ENCODE assay signal across 17 cellular contexts in the genomic region with DNA sequence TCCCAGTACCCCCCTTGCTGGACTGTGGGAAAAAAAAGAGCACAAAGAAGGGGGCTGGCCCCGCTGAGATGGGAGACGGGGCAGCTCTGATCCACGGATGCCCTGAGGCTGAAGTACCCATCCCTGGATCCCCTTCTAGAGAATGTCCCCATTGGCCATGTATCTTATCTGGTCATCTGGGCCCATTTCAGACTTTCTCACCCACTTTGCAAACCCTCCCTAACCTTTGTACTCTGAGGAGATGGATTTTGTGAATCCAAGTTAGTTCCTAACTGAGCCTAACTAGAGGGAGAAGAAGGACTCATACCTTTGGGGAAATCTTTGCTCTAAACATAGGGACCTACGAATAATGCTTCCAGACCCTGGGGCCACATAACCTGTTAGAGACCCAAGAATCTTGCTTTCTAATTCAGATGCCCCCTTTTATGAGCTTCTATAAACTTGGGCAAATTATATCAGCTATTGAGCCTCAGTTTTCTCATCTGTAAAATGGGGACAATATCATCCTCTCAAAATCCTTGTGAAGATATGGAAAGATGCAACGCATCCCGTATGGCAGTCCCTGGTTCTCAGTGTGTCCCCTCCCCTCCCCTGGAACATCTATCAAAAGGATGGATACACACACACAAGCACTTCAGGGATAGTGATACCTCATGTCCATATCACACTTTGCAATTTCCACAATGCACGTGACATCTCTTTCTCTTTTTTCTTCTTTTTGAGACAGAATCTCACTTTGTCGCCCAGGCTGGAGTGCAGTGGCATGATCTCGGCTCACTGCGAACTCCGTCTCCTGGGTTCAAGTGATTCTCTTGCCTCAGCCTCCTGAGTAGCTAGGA. TPM values are rescaled to one million over a fixed set of nuclear protein-coding genes. Genes with fewer than 3 reads are reported as not detected.
DNase-seq lines count a peak whose midpoint lies in the region; ATAC-seq, FAIRE-seq and TF ChIP-seq lines count a peak whose summit lies in the region.
"Had no signal": no experiment of that assay in that cellular context is flagged by ENCODE, and none has a peak within 500 bp of the region (broad histone marks: within the 10 kb centered on the region; RNA-seq: fewer than 3 reads in every experiment).

No MANE protein-coding gene starts in this region.

- H3K56ac ChIP-seq in H1 (replicated peaks; ENCODE audit: insufficient read length, low read depth, low read length), result no peak overlapping the region

- H3K23ac ChIP-seq in H1 (ENCODE audit: insufficient read length), result no peak overlapping the region

- no peak overlapping the region for H3K4ac ChIP-seq in H1 (replicated peaks; ENCODE audit: insufficient read length, low read depth, low read length)

- no peak overlapping the region for H4K5ac ChIP-seq in H1 (ENCODE audit: insufficient read length, low read depth, low read length)

- H3K79me2 ChIP-seq in HepG2 (ENCODE audit: insufficient read depth, low read length) (no peaks in the 10 kb centered on the region), H1 (ENCODE audit: control insufficient read depth in 1 of 2, insufficient read depth in 2 of 2, low read length in 2 of 2) (no peaks in the 10 kb centered on the region), neural progenitor cell (ENCODE audit: low read depth) (no peaks in the 10 kb centered on the region)

- no peak for FAIRE-seq in HepG2 (lab: Jason Lieb, UNC)
- peak; percentile 13 for FAIRE-seq in H1 (lab: Jason Lieb, UNC)
- FAIRE-seq in GM12892 (lab: Jason Lieb, UNC), result no peak

- peak overlapping the region; percentile 64 for H3K4me3 Mint-ChIP-seq in neural progenitor cell

- peaks cover 3 to 7% of the 10 kb centered on the region in 2 experiments; a peak in 1 of 5 replicates for H3K27me3 ChIP-seq in HepG2 (ENCODE audit: control insufficient read depth in 1 of 2, insufficient read depth in 2 of 2, low read length in 2 of 2)
- no peaks in the 10 kb centered on the region for H3K27me3 ChIP-seq in right lobe of liver
- H3K27me3 ChIP-seq in H1 (replicated peaks in 1 of 4; ENCODE audit: control insufficient read depth in 3 of 4, extremely low read depth in 1 of 4, insufficient read depth in 3 of 4, low read length in 3 of 4), result peaks cover 11 to 69% (median 40%) of the 10 kb centered on the region in 4 experiments
- no peaks in the 10 kb centered on the region for H3K27me3 ChIP-seq in neural progenitor cell
- H3K27me3 ChIP-seq in brain microvascular endothelial cell (replicated peaks), result no peaks in the 10 kb centered on the region
- H3K27me3 ChIP-seq: BLaER1 treated with 17β-estradiol and CSF1 and Interleukin-3, amounts not matched to agents 10 nM and 100 nM had no signal

- no peak overlapping the region for H2BK12ac ChIP-seq in H1 (ENCODE audit: low read depth, low read length)

- no peak for TF ChIP-seq EP300 in HepG2 (IDR thresholded peaks at IDR 0.05; ENCODE audit: low read depth in 2 of 2, low read length in 2 of 2)
- no peak for TF ChIP-seq EP300 in HepG2 (CRISPR knock-in tag; IDR thresholded peaks at IDR 0.05; ENCODE audit: borderline replicate concordance)
- no peak for TF ChIP-seq EP300 in H1 (IDR thresholded peaks at IDR 0.05; ENCODE audit: borderline replicate concordance in 1 of 2, low read depth in 2 of 2, low read length in 2 of 2)

- H2AFZ ChIP-seq in HepG2 (ENCODE audit: low read length), result no peak overlapping the region
- H2AFZ ChIP-seq in H1 (ENCODE audit: low read length), result no peak overlapping the region
- H2AFZ ChIP-seq in neural progenitor cell (replicated peaks), result no peak overlapping the region

- H3K79me1 ChIP-seq in H1 (ENCODE audit: low read depth, low read length), result no peaks in the 10 kb centered on the region

- WGBS in HepG2 (ENCODE audit: low lambda C conversion rate), result 58% methylated on average over 11 of the region's 11 CpGs
- WGBS in right lobe of liver (ENCODE audit: insufficient coverage, low coverage, low lambda C conversion rate, missing lambda C conversion rate), result 49% methylated on average over 7 of the region's 11 CpGs
- 34% methylated on average over 10 of the region's 11 CpGs; no CpG with 5 or more reads in 1 of the 2 experiments for WGBS in H1 (ENCODE audit: extremely low coverage in 1 of 2, insufficient coverage in 1 of 2, insufficient read length in 1 of 2, insufficient replicate concordance in 2 of 2, low coverage in 1 of 2, low lambda C conversion rate in 2 of 2, missing lambda C conversion rate in 1 of 2), 2 experiments

- H3K4me1 ChIP-seq in HepG2 (ENCODE audit: insufficient read depth, low read length), result peaks cover 34% of the 10 kb centered on the region
- H3K4me1 ChIP-seq in right lobe of liver, result no peaks in the 10 kb centered on the region
- peaks cover 21 to 54% (median 44%) of the 10 kb centered on the region in 4 experiments for H3K4me1 ChIP-seq in H1 (replicated peaks in 1 of 4; ENCODE audit: control insufficient read depth in 3 of 4, insufficient read depth in 4 of 4, low read length in 3 of 4)
- H3K4me1 ChIP-seq in neural progenitor cell, result peaks cover 81% of the 10 kb centered on the region

- H3K9me3 Mint-ChIP-seq in neural progenitor cell, result peaks cover 2% of the 10 kb centered on the region

- H3K27ac Mint-ChIP-seq in neural progenitor cell, result peak overlapping the region; percentile 72

- H4K20me1 ChIP-seq in HepG2 (ENCODE audit: insufficient read depth, low read length) (no peaks in the 10 kb centered on the region), H1 (replicated peaks in 1 of 2; ENCODE audit: control insufficient read depth in 1 of 2, insufficient read depth in 2 of 2, low read length in 2 of 2) (no peaks in the 10 kb centered on the region), neural progenitor cell (ENCODE audit: low read depth) (no peaks in the 10 kb centered on the region)
- H4K20me1 ChIP-seq: BLaER1 treated with 17β-estradiol and CSF1 and Interleukin-3, amounts not matched to agents 10 nM and 100 nM had no signal

- H2BK15ac ChIP-seq in H1 (ENCODE audit: low read length), result no peak overlapping the region

- TF ChIP-seq RAD21 in HepG2 (CRISPR knock-in tag; IDR thresholded peaks at IDR 0.05), result no peak
- no peak for TF ChIP-seq RAD21 in H1 (IDR thresholded peaks at IDR 0.05 in 1 of 2, conservative IDR thresholded peaks at IDR 0.05 in 1 of 2; ENCODE audit: low read depth in 2 of 2, low read length in 2 of 2)

- H3K36me3 ChIP-seq in HepG2 (replicated peaks in 1 of 2; ENCODE audit: control insufficient read depth in 1 of 2, insufficient read depth in 2 of 2, low read length in 2 of 2), result no peaks in the 10 kb centered on the region
- no peaks in the 10 kb centered on the region for H3K36me3 ChIP-seq in right lobe of liver
- H3K36me3 ChIP-seq in H1 (ENCODE audit: control insufficient read depth in 2 of 4, insufficient read depth in 4 of 4, low read length in 3 of 4), result no peaks in the 10 kb centered on the region
- no peaks in the 10 kb centered on the region for H3K36me3 ChIP-seq in neural progenitor cell
- no peaks in the 10 kb centered on the region for H3K36me3 ChIP-seq in brain microvascular endothelial cell (replicated peaks)
- H3K36me3 ChIP-seq: BLaER1 treated with 17β-estradiol and CSF1 and Interleukin-3, amounts not matched to agents 10 nM and 100 nM had no signal

- H3K27me3 Mint-ChIP-seq in neural progenitor cell (ENCODE audit: insufficient read depth, low read depth), result peaks cover 19% of the 10 kb centered on the region

- H3K27ac ChIP-seq in HepG2 (ENCODE audit: extremely low read length, insufficient read depth, low read length), result no peak overlapping the region
- no peak overlapping the region for H3K27ac ChIP-seq in right lobe of liver
- H3K27ac ChIP-seq in H1 (ENCODE audit: low read depth, low read length), result no peak overlapping the region
- peak overlapping the region; percentile 87 for H3K27ac ChIP-seq in neural progenitor cell
- H3K27ac ChIP-seq in brain microvascular endothelial cell, result no peak overlapping the region
- H3K27ac ChIP-seq: 22Rv1, HL-60 had no signal

- ATAC-seq in HepG2 (no peak), right lobe of liver (no peak)
- ATAC-seq: HCT116 had no signal

- in situ Hi-C loops in HepG2 (cut with HindIII; ENCODE audit: extremely low pct_ligation_motif_present, low pct_unique_long_range_greater_than_20kb), result loop anchor here (5.0 kb wide), 1 partner anchor 92 kb away; no protein-coding TSS in a partner anchor
- in situ Hi-C loops in brain microvascular endothelial cell (cut with HindIII; ENCODE audit: low pct_ligation_motif_present, low sequenced_read_pairs), result loop anchor here (25.0 kb wide), 1 partner anchor 97 kb away; no protein-coding TSS in a partner anchor

- DNase-seq in HepG2 (ENCODE audit: low spot score), result no peak
- DNase-seq in right lobe of liver, result no peak
- no peak for DNase-seq in H1 (ENCODE audit: low read depth in 1 of 2, low spot score in 2 of 2)
- no peak for DNase-seq in neural progenitor cell (ENCODE audit: low spot score)
- DNase-seq in brain microvascular endothelial cell, result no peak
- no peak for DNase-seq in activated CD4-positive, CD25-positive, alpha-beta regulatory T cell treated with anti-CD3 and anti-CD28 coated beads, Interleukin-2, amount 50 U/mL, for 72 hours
- DNase-seq in GM12892 (ENCODE audit: insufficient read length), result no peak
- no peak for DNase-seq in CD1c-positive myeloid dendritic cell (ENCODE audit: extremely low spot score)
- DNase-seq: NCI-H1417, NCI-H2029, NCI-H2171 treated with DMSO at 0.1 percent for 48 hours, NCI-H510A treated with DMSO at 0.1 percent for 48 hours, SIG-M5 had no signal

- H3K4me2 ChIP-seq in HepG2 (ENCODE audit: low read depth, low read length) (no peak overlapping the region), H1 (ENCODE audit: insufficient read depth in 1 of 2, low read depth in 2 of 2, low read length in 2 of 2) (peak overlapping the region; percentile 59 to 87), neural progenitor cell (peak overlapping the region; percentile 82)

- H3K4me3 ChIP-seq in HepG2 (replicated peaks in 1 of 3; ENCODE audit: insufficient read depth in 1 of 3, low read depth in 2 of 3, low read length in 3 of 3) (no peak overlapping the region), right lobe of liver (no peak overlapping the region), H1 (ENCODE audit: extremely low read depth in 1 of 4, insufficient read depth in 2 of 4, low read depth in 3 of 4, low read length in 4 of 4) (peak overlapping the region in 1 of 4 experiments; percentile 46; a peak in 3 of 8 replicates), neural progenitor cell (peak overlapping the region; percentile 27), brain microvascular endothelial cell (ENCODE audit: low read depth, low read length) (no peak overlapping the region)
- H3K4me3 ChIP-seq: BLaER1 treated with 17β-estradiol and CSF1 and Interleukin-3, amounts not matched to agents 10 nM and 100 nM had no signal

- peaks cover 78% of the 10 kb centered on the region for H3F3A ChIP-seq in neural progenitor cell (ENCODE audit: low read depth)

- peaks cover 83% of the 10 kb centered on the region for H3K4me1 Mint-ChIP-seq in neural progenitor cell

- peaks cover 3% of the 10 kb centered on the region; the same call in 1 of the 2 replicates for H3K23me2 ChIP-seq in H1 (ENCODE audit: low read depth, low read length)

- H2BK5ac ChIP-seq in H1 (ENCODE audit: low read depth, low read length), result no peak overlapping the region

- no peak overlapping the region for H2BK20ac ChIP-seq in H1 (ENCODE audit: low read length)

- no peaks in the 10 kb centered on the region for H3K9me3 ChIP-seq in HepG2 (ENCODE audit: low read length)
- no peaks in the 10 kb centered on the region for H3K9me3 ChIP-seq in right lobe of liver
- no peaks in the 10 kb centered on the region for H3K9me3 ChIP-seq in H1 (ENCODE audit: insufficient read depth in 2 of 2, low read depth in 1 of 2, low read length in 1 of 2)
- no peaks in the 10 kb centered on the region for H3K9me3 ChIP-seq in neural progenitor cell (ENCODE audit: low read depth)

- POLR2A ChIA-PET in HepG2 (lab: Yijun Ruan, JAX) (no interaction called here), H1 (lab: Charles Lee; ENCODE audit: partially characterized antibody) (interaction anchor here (1.1 to 14.7 kb wide), 9 partner anchors 8 to 116 kb away, joined by 3 to 219 read pairs (median 6); a partner anchor contains a TSS)

- H3K36me3 Mint-ChIP-seq in neural progenitor cell, result no peaks in the 10 kb centered on the region

- intact Hi-C loops in HepG2 (cut with micrococcal nuclease; ENCODE audit: unreplicated experiment), result no loop called here
- intact Hi-C loops in right lobe of liver (cut with DNase I), result no loop called here

- TF ChIP-seq CTCF in HepG2 (CRISPR knock-in tag; IDR thresholded peaks at IDR 0.05) (no peak), right lobe of liver (IDR thresholded peaks at IDR 0.05) (no peak), H1 (IDR thresholded peaks at IDR 0.05; ENCODE audit: control extremely low read depth in 1 of 3, insufficient read depth in 1 of 3, low read depth in 1 of 3, low read length in 3 of 3) (no peak), neural progenitor cell (IDR thresholded peaks at IDR 0.05) (no peak), brain microvascular endothelial cell (IDR thresholded peaks at IDR 0.05; ENCODE audit: low read depth, low read length, missing control alignments) (no peak)

- TF ChIP-seq POLR2A in HepG2 (IDR thresholded peaks at IDR 0.05; ENCODE audit: insufficient read depth in 1 of 2, low read depth in 2 of 2, low read length in 2 of 2), result no peak
- no peak for TF ChIP-seq POLR2A in right lobe of liver (IDR thresholded peaks at IDR 0.05)
- TF ChIP-seq POLR2A in H1 (IDR thresholded peaks at IDR 0.05; ENCODE audit: control extremely low read depth in 1 of 2, low read depth in 2 of 2, low read length in 2 of 2), result no peak
- no peak for TF ChIP-seq POLR2A in GM12892 (IDR thresholded peaks at IDR 0.05; ENCODE audit: low read depth, low read length)

- no peak overlapping the region for H2AK5ac ChIP-seq in H1 (ENCODE audit: low read depth, low read length)

- H4K8ac ChIP-seq in H1 (ENCODE audit: extremely low read depth, insufficient read depth, low read length), result no peak overlapping the region

- no peak overlapping the region for H2BK120ac ChIP-seq in H1 (replicated peaks; ENCODE audit: low read depth, low read length)

- no peak overlapping the region for H3K14ac ChIP-seq in H1 (ENCODE audit: insufficient read length)

- H3K9ac ChIP-seq in HepG2 (ENCODE audit: insufficient read depth, low read depth, low read length) (no peak overlapping the region), H1 (replicated peaks in 1 of 4; ENCODE audit: extremely low read depth in 1 of 4, low read depth in 3 of 4, low read length in 3 of 4) (no peak overlapping the region), neural progenitor cell (no peak overlapping the region)
- H3K9ac ChIP-seq: BLaER1 treated with 17β-estradiol and CSF1 and Interleukin-3, amounts not matched to agents 10 nM and 100 nM had no signal

- no TSS peak for BruUV-seq in HepG2 (replicated peaks; lab: Mats Ljungman, UMichigan)

- H3K18ac ChIP-seq in H1 (ENCODE audit: extremely low read depth, low read length), result no peak overlapping the region; the same call in 1 of the 2 replicates

- H4K91ac ChIP-seq in H1 (replicated peaks; ENCODE audit: insufficient read length, low read length), result no peak overlapping the region

- CTCF ChIA-PET in HepG2 (lab: Yijun Ruan, JAX; ENCODE audit: low intra/inter-chr PET ratio, low total read pairs), result no interaction called here
- CTCF ChIA-PET in H1 (lab: Charles Lee; ENCODE audit: partially characterized antibody), result interaction anchor here (0.6 to 1.7 kb wide), 10 partner anchors 10 to 164 kb away, joined by 3 to 5 read pairs (median 4); a partner anchor contains a TSS

RNA-seq across cellular contexts. Expression of a gene that starts 16.8 kb away (rescaled TPM):
- total RNA-seq in HepG2 (2016; rRNA removed; fragmentation: Illumina TruSeq; extraction: Trizol), result 0.13 TPM in 1 of 2 replicates, not detected in the other
- not detected in 2 replicates for total RNA-seq in HepG2 (2016; cell fraction: cytosol; rRNA removed; fragmentation: Illumina TruSeq; extraction: Trizol; ENCODE audit: low read depth)
- total RNA-seq in HepG2 (2016; cell fraction: insoluble cytoplasmic fraction; rRNA removed; fragmentation: Illumina TruSeq; extraction: Trizol), result 0.06 TPM in 1 of 2 replicates, not detected in the other
- 0.06 TPM in 1 of 2 replicates, not detected in the other for total RNA-seq in HepG2 (2016; cell fraction: membrane; rRNA removed; fragmentation: Illumina TruSeq; extraction: Trizol)
- total RNA-seq in HepG2 (2016; cell fraction: nucleus; rRNA removed; fragmentation: Illumina TruSeq; extraction: Trizol), result not detected in 2 replicates
- polyA plus RNA-seq in HepG2 (2011; rRNA removed), result 0.07 and 0.10 TPM in 2 replicates
- polyA plus RNA-seq in HepG2 (2011; cell fraction: cytosol; rRNA removed), result 0.08 and 0.12 TPM in 2 replicates
- polyA plus RNA-seq in HepG2 (2011; cell fraction: nucleus; rRNA removed), result 0.06 TPM in 1 of 2 replicates, not detected in the other
- not detected in 2 replicates for polyA plus RNA-seq in HepG2 (2012)
- not detected in 2 replicates for polyA plus RNA-seq in HepG2 (2016; cell fraction: cytosol; fragmentation: Illumina TruSeq; extraction: Trizol; ENCODE audit: low read depth)
- not detected in 2 replicates for polyA plus RNA-seq in HepG2 (2016; cell fraction: insoluble cytoplasmic fraction; fragmentation: Illumina TruSeq; extraction: Trizol; ENCODE audit: low read depth)
- not detected in 2 replicates for polyA plus RNA-seq in HepG2 (2016; cell fraction: membrane; fragmentation: Illumina TruSeq; extraction: Trizol; ENCODE audit: low read depth)
- not detected in 2 replicates for polyA plus RNA-seq in HepG2 (2016; cell fraction: nucleus; fragmentation: Illumina TruSeq; extraction: Trizol; ENCODE audit: insufficient read depth, low read depth)
- polyA minus RNA-seq in HepG2 (2011; rRNA and poly(A)+ RNA removed; ENCODE audit: low replicate concordance), result 0.26 and 17.3 TPM in 2 replicates
- polyA minus RNA-seq in HepG2 (2011; cell fraction: cytosol; rRNA and poly(A)+ RNA removed), result 0.35 TPM in 1 of 2 replicates, not detected in the other
- polyA minus RNA-seq in HepG2 (2011; cell fraction: nucleus; rRNA and poly(A)+ RNA removed), result not detected in 2 replicates
- under 1 TPM; 0.11 to 0.64 (median 0.28) TPM for total RNA-seq in right lobe of liver
- total RNA-seq in H1 (2021; fragmentation: NEBNext Ultra II Directional; extraction: Animal tissue kit (Norgen Biotek cat#: 25700)), result 17.0 and 17.6 TPM in 2 replicates
- 86.7 and 93.6 TPM in 2 replicates for polyA plus RNA-seq in H1 (2011; rRNA removed)
- polyA plus RNA-seq in H1 (2011; cell fraction: cytosol; rRNA removed), result 41.3 TPM
- polyA plus RNA-seq in H1 (2011; cell fraction: nucleus; rRNA removed), result 37.7 TPM
- 21.7 to 33.8 TPM (median 32.4 TPM) in 4 replicates for polyA plus RNA-seq in H1 (2012, experiment 1 of 2)
- 30.9 TPM for polyA plus RNA-seq in H1 (2012, experiment 2 of 2)
- polyA plus RNA-seq in H1 (2013, experiment 1 of 2), result 12.3 TPM
- polyA plus RNA-seq in H1 (2013, experiment 2 of 2), result 12.0 TPM
- 22.5 and 38.9 TPM in 2 replicates for polyA minus RNA-seq in H1 (2011; rRNA and poly(A)+ RNA removed)
- 37.7 TPM for polyA minus RNA-seq in H1 (2011; cell fraction: cytosol; rRNA and poly(A)+ RNA removed)
- polyA minus RNA-seq in H1 (2011; cell fraction: nucleus; rRNA and poly(A)+ RNA removed), result 23.6 TPM
- total RNA-seq in neural progenitor cell (ENCODE audit: low replicate concordance), result 56.6 and 188 TPM in 2 replicates
- polyA plus RNA-seq in GM12892 (2012; ENCODE audit: missing spikeins), result 0.19 TPM

RNA-seq across cellular contexts. Expression of a gene that starts 37.3 kb away (rescaled TPM):
- 21.5 and 37.7 TPM in 2 replicates for total RNA-seq in HepG2 (2016; rRNA removed; fragmentation: Illumina TruSeq; extraction: Trizol)
- total RNA-seq in HepG2 (2016; cell fraction: cytosol; rRNA removed; fragmentation: Illumina TruSeq; extraction: Trizol; ENCODE audit: low read depth), result 10.8 and 13.1 TPM in 2 replicates
- 22.3 and 35.2 TPM in 2 replicates for total RNA-seq in HepG2 (2016; cell fraction: insoluble cytoplasmic fraction; rRNA removed; fragmentation: Illumina TruSeq; extraction: Trizol)
- total RNA-seq in HepG2 (2016; cell fraction: membrane; rRNA removed; fragmentation: Illumina TruSeq; extraction: Trizol), result 11.2 and 12.6 TPM in 2 replicates
- 49.3 and 55.3 TPM in 2 replicates for total RNA-seq in HepG2 (2016; cell fraction: nucleus; rRNA removed; fragmentation: Illumina TruSeq; extraction: Trizol)
- 19.8 and 20.7 TPM in 2 replicates for polyA plus RNA-seq in HepG2 (2011; rRNA removed)
- 6.0 and 7.9 TPM in 2 replicates for polyA plus RNA-seq in HepG2 (2011; cell fraction: cytosol; rRNA removed)
- polyA plus RNA-seq in HepG2 (2011; cell fraction: nucleus; rRNA removed), result 24.4 and 28.4 TPM in 2 replicates
- polyA plus RNA-seq in HepG2 (2012), result 21.5 and 23.5 TPM in 2 replicates
- 0.87 and 1.2 TPM in 2 replicates for polyA plus RNA-seq in HepG2 (2016; cell fraction: cytosol; fragmentation: Illumina TruSeq; extraction: Trizol; ENCODE audit: low read depth)
- 15.4 and 18.6 TPM in 2 replicates for polyA plus RNA-seq in HepG2 (2016; cell fraction: insoluble cytoplasmic fraction; fragmentation: Illumina TruSeq; extraction: Trizol; ENCODE audit: low read depth)
- polyA plus RNA-seq in HepG2 (2016; cell fraction: membrane; fragmentation: Illumina TruSeq; extraction: Trizol; ENCODE audit: low read depth), result 2.7 and 3.2 TPM in 2 replicates
- 46.4 and 56.1 TPM in 2 replicates for polyA plus RNA-seq in HepG2 (2016; cell fraction: nucleus; fragmentation: Illumina TruSeq; extraction: Trizol; ENCODE audit: insufficient read depth, low read depth)
- polyA minus RNA-seq in HepG2 (2011; rRNA and poly(A)+ RNA removed; ENCODE audit: low replicate concordance), result 26.0 and 26.7 TPM in 2 replicates
- 14.5 and 16.8 TPM in 2 replicates for polyA minus RNA-seq in HepG2 (2011; cell fraction: cytosol; rRNA and poly(A)+ RNA removed)
- 55.7 and 58.8 TPM in 2 replicates for polyA minus RNA-seq in HepG2 (2011; cell fraction: nucleus; rRNA and poly(A)+ RNA removed)
- 10 to 100 TPM in 4 of 6 experiments, 1 to 10 TPM in 2; 8.1 to 14.4 (median 13.1) TPM for total RNA-seq in right lobe of liver
- total RNA-seq in H1 (2021; fragmentation: NEBNext Ultra II Directional; extraction: Animal tissue kit (Norgen Biotek cat#: 25700)), result 51.5 and 58.1 TPM in 2 replicates
- 20.5 and 21.6 TPM in 2 replicates for polyA plus RNA-seq in H1 (2011; rRNA removed)
- polyA plus RNA-seq in H1 (2011; cell fraction: cytosol; rRNA removed), result 18.4 TPM
- polyA plus RNA-seq in H1 (2011; cell fraction: nucleus; rRNA removed), result 35.3 TPM
- polyA plus RNA-seq in H1 (2012, experiment 1 of 2), result 23.8 to 31.5 TPM (median 26.7 TPM) in 4 replicates
- polyA plus RNA-seq in H1 (2012, experiment 2 of 2), result 3.3 TPM
- polyA plus RNA-seq in H1 (2013, experiment 1 of 2), result 27.9 TPM
- 27.4 TPM for polyA plus RNA-seq in H1 (2013, experiment 2 of 2)
- polyA minus RNA-seq in H1 (2011; rRNA and poly(A)+ RNA removed), result 32.5 and 32.9 TPM in 2 replicates
- polyA minus RNA-seq in H1 (2011; cell fraction: cytosol; rRNA and poly(A)+ RNA removed), result 24.1 TPM
- polyA minus RNA-seq in H1 (2011; cell fraction: nucleus; rRNA and poly(A)+ RNA removed), result 47.5 TPM
- 41.4 and 44.1 TPM in 2 replicates for total RNA-seq in neural progenitor cell (ENCODE audit: low replicate concordance)
- 19.3 TPM for polyA plus RNA-seq in GM12892 (2012; ENCODE audit: missing spikeins)

Comparison
In these comparisons a context has a peak if more than half of its experiments do, and no peak if none do; other contexts are left out.
1. RNA of a gene that starts 16.8 kb away (total RNA-seq): 56.6 to 188 TPM in neural progenitor cell and 17.0 to 17.6 TPM in H1; 0.11 to 0.64 TPM in right lobe of liver and 0.06 to 0.13 TPM in HepG2; every median in the first group is over 10 times any median in the second.